ENCODE assay signal across 24 cellular contexts in genomic region chr13:73367886-73368285, GRCh38.
DNase-seq lines count a peak whose midpoint lies in the region; ATAC-seq and TF ChIP-seq lines count a peak whose summit lies in the region.
"Had no signal": no experiment of that assay in that cellular context is flagged by ENCODE, and none has a peak within 500 bp of the region (broad histone marks: within the 10 kb centered on the region; RNA-seq: fewer than 3 reads in every experiment).

No MANE protein-coding gene starts in this region.

- no peak overlapping the region for H3K4me3 Mint-ChIP-seq in CD8-positive, alpha-beta memory T cell
- H3K4me3 Mint-ChIP-seq: B cell, H9 had no signal

- CTCF ChIA-PET in CD8-positive, alpha-beta memory T cell (lab: Charles Lee): no interaction called here

- in situ Hi-C loops in G401 (cut with HindIII; ENCODE audit: low sequenced_read_pairs): no loop called here

- POLR2A ChIA-PET in CD8-positive, alpha-beta memory T cell (lab: Charles Lee): no interaction called here

- no peaks in the 10 kb centered on the region for H3K4me1 Mint-ChIP-seq in CD8-positive, alpha-beta memory T cell
- H3K4me1 Mint-ChIP-seq: B cell had no signal

- H3K4me1 ChIP-seq in hepatocyte (ENCODE audit: insufficient read depth): peaks cover 5% of the 10 kb centered on the region
- peaks cover 39% of the 10 kb centered on the region for H3K4me1 ChIP-seq in suprapubic skin
- H3K4me1 ChIP-seq in CD8-positive, alpha-beta memory T cell (ENCODE audit: insufficient read depth, low read length): no peaks in the 10 kb centered on the region

- H3K36me3 Mint-ChIP-seq in activated naive CD4-positive, alpha-beta T cell treated with anti-CD3 and anti-CD28 coated beads, Interleukin-2, amount 50 U/mL, for 72 hours: no peaks in the 10 kb centered on the region
- peaks cover 0 to 2% (median 0%) of the 10 kb centered on the region in 3 donors for H3K36me3 Mint-ChIP-seq in CD8-positive, alpha-beta memory T cell

- H3K4me2 ChIP-seq in hepatocyte: no peak overlapping the region

- TF ChIP-seq EP300 in suprapubic skin (IDR thresholded peaks at IDR 0.05): no peak

- H4K20me1 ChIP-seq in hepatocyte (ENCODE audit: insufficient read depth, poor library complexity, severe bottlenecking): no peaks in the 10 kb centered on the region

- TF ChIP-seq CTCF in epithelial cell of esophagus (IDR thresholded peaks at IDR 0.05; ENCODE audit: insufficient read depth, low read depth, low read length, missing control alignments) (no peak), hepatocyte (IDR thresholded peaks at IDR 0.05; ENCODE audit: poor library complexity) (no peak), suprapubic skin (IDR thresholded peaks at IDR 0.05) (no peak)

- H3K36me3 ChIP-seq in hepatocyte (replicated peaks; ENCODE audit: insufficient read depth, low read depth): no peaks in the 10 kb centered on the region
- no peaks in the 10 kb centered on the region for H3K36me3 ChIP-seq in suprapubic skin
- no peaks in the 10 kb centered on the region for H3K36me3 ChIP-seq in CD8-positive, alpha-beta memory T cell (ENCODE audit: insufficient read depth, low read length)
- H3K36me3 ChIP-seq: MG63 had no signal

- ATAC-seq in activated naive CD4-positive, alpha-beta T cell treated with anti-CD3 and anti-CD28 coated beads, Interleukin-2, amount 50 U/mL, for 72 hours: no peak
- ATAC-seq: K562, PC-3 had no signal

- H3K27me3 ChIP-seq in hepatocyte: no peaks in the 10 kb centered on the region
- H3K27me3 ChIP-seq in suprapubic skin: no peaks in the 10 kb centered on the region
- H3K27me3 ChIP-seq in CD8-positive, alpha-beta memory T cell (ENCODE audit: insufficient read depth, low read length, poor library complexity, severe bottlenecking): no peaks in the 10 kb centered on the region
- H3K27me3 ChIP-seq: MG63 had no signal

- H2AFZ ChIP-seq in hepatocyte: no peak overlapping the region
- H2AFZ ChIP-seq: GM23248 had no signal

- no peak overlapping the region for H3K27ac Mint-ChIP-seq in activated naive CD4-positive, alpha-beta T cell treated with anti-CD3 and anti-CD28 coated beads, Interleukin-2, amount 50 U/mL, for 72 hours
- H3K27ac Mint-ChIP-seq in CD8-positive, alpha-beta memory T cell: no peak overlapping the region
- H3K27ac Mint-ChIP-seq: B cell, H9 had no signal

- H3K4me3 ChIP-seq in epithelial cell of esophagus (ENCODE audit: low read length) (no peak overlapping the region), hepatocyte (no peak overlapping the region), suprapubic skin (no peak overlapping the region)
- no peak overlapping the region for H3K4me3 ChIP-seq in CD8-positive, alpha-beta memory T cell (ENCODE audit: low read length)
- H3K4me3 ChIP-seq: GM23248, K562, MG63 had no signal

- 84% methylated on average over 5 of the region's 5 CpGs for WGBS in hepatocyte (ENCODE audit: low lambda C conversion rate, missing lambda C conversion rate)
- 58% methylated on average over 5 of the region's 5 CpGs for WGBS in suprapubic skin

- no peaks in the 10 kb centered on the region for H3K79me2 ChIP-seq in hepatocyte

- H3K9me3 Mint-ChIP-seq in activated naive CD4-positive, alpha-beta T cell treated with anti-CD3 and anti-CD28 coated beads, Interleukin-2, amount 50 U/mL, for 72 hours: no peaks in the 10 kb centered on the region
- no peaks in the 10 kb centered on the region for H3K9me3 Mint-ChIP-seq in CD8-positive, alpha-beta memory T cell
- H3K9me3 Mint-ChIP-seq: H9 had no signal

- H3K27me3 Mint-ChIP-seq in CD8-positive, alpha-beta memory T cell: peaks cover 0 to 11% of the 10 kb centered on the region in 2 donors
- H3K27me3 Mint-ChIP-seq: B cell had no signal

- no peaks in the 10 kb centered on the region for H3K9me2 ChIP-seq in hepatocyte (replicated peaks; ENCODE audit: insufficient read depth)

- TF ChIP-seq POLR2A in suprapubic skin (IDR thresholded peaks at IDR 0.05): no peak

- H3K9me3 ChIP-seq in hepatocyte (ENCODE audit: low read depth): no peaks in the 10 kb centered on the region
- no peaks in the 10 kb centered on the region for H3K9me3 ChIP-seq in suprapubic skin
- no peaks in the 10 kb centered on the region for H3K9me3 ChIP-seq in CD8-positive, alpha-beta memory T cell (ENCODE audit: low read length)
- H3K9me3 ChIP-seq: MG63 had no signal

- H3K27ac ChIP-seq in hepatocyte: peak overlapping the region; percentile 75
- peak overlapping the region; percentile 74 for H3K27ac ChIP-seq in suprapubic skin
- no peak overlapping the region for H3K27ac ChIP-seq in CD8-positive, alpha-beta memory T cell (ENCODE audit: low read depth, low read length)
- H3K27ac ChIP-seq: C4-2B, GM23248 had no signal

- DNase-seq in LoVo (ENCODE audit: low spot score): peak; percentile 41
- DNase-seq in epithelial cell of esophagus (ENCODE audit: low read depth): peak; percentile 26
- no peak for DNase-seq in hepatocyte (ENCODE audit: low spot score)
- DNase-seq in suprapubic skin (ENCODE audit: low spot score in 2 of 2): no peak
- no peak for DNase-seq in activated CD4-positive, alpha-beta T cell treated with anti-CD3 and anti-CD28 coated beads for 1 hour
- DNase-seq in activated naive CD4-positive, alpha-beta T cell treated with anti-CD3 and anti-CD28 coated beads, Interleukin-2, amount 50 U/mL, for 72 hours (ENCODE audit: low spot score in 2 of 2): no peak
- no peak for DNase-seq in CD8-positive, alpha-beta memory T cell
- no peak for DNase-seq in G401 (ENCODE audit: low spot score)
- DNase-seq: DMS153, DND-41, GM23248, H9, Kasumi-1, MG63, NCI-H1105 treated with DMSO at 0.1 percent for 48 hours, NCI-H2029, NCI-H446, NCI-H524 treated with DMSO at 0.1 percent for 48 hours, NCI-H774, PC-3, SHP77 had no signal

Comparison
In these comparisons a context has a peak if more than half of its experiments do, and no peak if none do; other contexts are left out.
1. DNase-seq: peak in LoVo (single experiment) and epithelial cell of esophagus (single experiment); none in hepatocyte (single experiment), suprapubic skin (0 of 2), activated CD4-positive, alpha-beta T cell treated with anti-CD3 and anti-CD28 coated beads for 1 hour (single experiment), activated naive CD4-positive, alpha-beta T cell treated with anti-CD3 and anti-CD28 coated beads, Interleukin-2, amount 50 U/mL, for 72 hours (0 of 2), CD8-positive, alpha-beta memory T cell (0 of 5) and G401 (single experiment).